1 cellular context compared by ENCODE assay signal in the genomic region with DNA sequence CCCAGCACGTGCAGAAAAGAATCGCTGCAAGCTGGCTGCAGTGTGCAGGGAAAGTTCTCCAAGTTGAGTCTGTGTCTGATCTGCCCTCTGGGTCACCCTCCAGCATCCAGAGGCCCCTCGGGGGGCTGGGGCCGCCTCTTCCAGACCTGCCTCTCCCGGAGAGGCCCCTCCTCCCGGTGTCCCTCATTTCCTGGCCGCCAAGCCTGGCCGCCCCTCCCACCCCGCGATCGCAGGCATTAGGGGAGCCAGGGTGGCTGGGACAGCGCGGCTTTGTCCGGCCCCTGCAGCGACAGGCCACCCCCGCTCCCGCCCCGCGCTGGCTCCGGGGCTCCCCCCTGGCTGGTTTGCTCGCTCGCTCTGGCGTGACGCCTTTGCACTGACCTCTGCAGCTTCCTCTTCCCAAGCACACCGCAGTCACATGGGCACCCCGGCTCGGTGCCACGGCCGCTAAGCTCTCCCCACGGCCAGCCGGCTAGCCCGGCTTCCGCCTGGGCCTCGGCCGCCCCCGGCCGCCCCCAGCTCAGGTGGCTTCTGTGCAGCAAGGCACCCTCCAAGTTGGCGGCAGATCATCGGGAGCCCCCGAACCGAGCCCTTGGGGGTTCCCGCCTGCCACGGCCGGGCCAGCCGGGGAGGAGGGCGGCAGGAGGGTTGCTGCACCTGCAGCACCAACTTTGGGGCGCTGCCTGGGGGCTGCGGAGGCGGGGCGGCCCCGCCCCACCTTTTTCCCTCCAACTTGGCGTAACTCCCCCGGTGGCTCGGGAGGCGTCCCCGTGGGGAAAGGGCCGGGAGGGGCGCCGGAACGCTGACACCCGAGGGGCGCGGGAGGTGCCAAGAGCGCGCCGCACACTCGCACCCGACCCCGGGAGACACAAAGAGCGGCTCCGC.
TF ChIP-seq lines count a peak whose summit lies in the region.

No MANE protein-coding gene starts in this region.

TF ChIP-seq in HepG2, 621 proteins besides CTCF, POLR2A, EP300 and RAD21 (continued from another document and continues in another):
- TF ChIP-seq, protein P1, sequence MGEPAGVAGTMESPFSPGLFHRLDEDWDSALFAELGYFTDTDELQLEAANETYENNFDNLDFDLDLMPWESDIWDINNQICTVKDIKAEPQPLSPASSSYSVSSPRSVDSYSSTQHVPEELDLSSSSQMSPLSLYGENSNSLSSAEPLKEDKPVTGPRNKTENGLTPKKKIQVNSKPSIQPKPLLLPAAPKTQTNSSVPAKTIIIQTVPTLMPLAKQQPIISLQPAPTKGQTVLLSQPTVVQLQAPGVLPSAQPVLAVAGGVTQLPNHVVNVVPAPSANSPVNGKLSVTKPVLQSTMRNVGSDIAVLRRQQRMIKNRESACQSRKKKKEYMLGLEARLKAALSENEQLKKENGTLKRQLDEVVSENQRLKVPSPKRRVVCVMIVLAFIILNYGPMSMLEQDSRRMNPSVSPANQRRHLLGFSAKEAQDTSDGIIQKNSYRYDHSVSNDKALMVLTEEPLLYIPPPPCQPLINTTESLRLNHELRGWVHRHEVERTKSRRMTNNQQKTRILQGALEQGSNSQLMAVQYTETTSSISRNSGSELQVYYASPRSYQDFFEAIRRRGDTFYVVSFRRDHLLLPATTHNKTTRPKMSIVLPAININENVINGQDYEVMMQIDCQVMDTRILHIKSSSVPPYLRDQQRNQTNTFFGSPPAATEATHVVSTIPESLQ (CRISPR knock-in tag; conservative IDR thresholded peaks at IDR 0.05) = no peak
- no peak for TF ChIP-seq HNRNPH1 (optimal IDR thresholded peaks at IDR 0.05; ENCODE audit: low read depth, low read length)
- no peak for TF ChIP-seq ATF7 (IDR thresholded peaks at IDR 0.05)
- TF ChIP-seq ATF7 (CRISPR knock-in tag; IDR thresholded peaks at IDR 0.05) = peak; percentile 71; the same call in 1 of the 2 replicates
- no peak for TF ChIP-seq CHD4 (IDR thresholded peaks at IDR 0.05; ENCODE audit: borderline replicate concordance, low read length)
- TF ChIP-seq ZFP82 (CRISPR knock-in tag; IDR thresholded peaks at IDR 0.05; ENCODE audit: borderline replicate concordance) = peak; percentile 89; the same call in 1 of the 2 replicates
- TF ChIP-seq ZNF121 (CRISPR knock-in tag; IDR thresholded peaks at IDR 0.05) = no peak
- TF ChIP-seq ZMYM3 (CRISPR knock-in tag; IDR thresholded peaks at IDR 0.05) = peak; percentile 59; the same call in 1 of the 2 replicates
- TF ChIP-seq ZNF232 (CRISPR knock-in tag; IDR thresholded peaks at IDR 0.05; ENCODE audit: borderline replicate concordance) = peak; percentile 84; the same call in 1 of the 2 replicates
- no peak; the same call in 1 of the 2 replicates for TF ChIP-seq ZNF776 (CRISPR knock-in tag; IDR thresholded peaks at IDR 0.05)
- no peak for TF ChIP-seq TOE1 (CRISPR knock-in tag; IDR thresholded peaks at IDR 0.05)
- TF ChIP-seq GLI4 (CRISPR knock-in tag; IDR thresholded peaks at IDR 0.05; ENCODE audit: borderline replicate concordance) = no peak
- TF ChIP-seq ZNF792 (CRISPR knock-in tag; IDR thresholded peaks at IDR 0.05) = peak; percentile 56; the same call in 1 of the 2 replicates
- no peak for TF ChIP-seq RAD51 (IDR thresholded peaks at IDR 0.05; ENCODE audit: borderline replicate concordance)
- TF ChIP-seq, protein P2, sequence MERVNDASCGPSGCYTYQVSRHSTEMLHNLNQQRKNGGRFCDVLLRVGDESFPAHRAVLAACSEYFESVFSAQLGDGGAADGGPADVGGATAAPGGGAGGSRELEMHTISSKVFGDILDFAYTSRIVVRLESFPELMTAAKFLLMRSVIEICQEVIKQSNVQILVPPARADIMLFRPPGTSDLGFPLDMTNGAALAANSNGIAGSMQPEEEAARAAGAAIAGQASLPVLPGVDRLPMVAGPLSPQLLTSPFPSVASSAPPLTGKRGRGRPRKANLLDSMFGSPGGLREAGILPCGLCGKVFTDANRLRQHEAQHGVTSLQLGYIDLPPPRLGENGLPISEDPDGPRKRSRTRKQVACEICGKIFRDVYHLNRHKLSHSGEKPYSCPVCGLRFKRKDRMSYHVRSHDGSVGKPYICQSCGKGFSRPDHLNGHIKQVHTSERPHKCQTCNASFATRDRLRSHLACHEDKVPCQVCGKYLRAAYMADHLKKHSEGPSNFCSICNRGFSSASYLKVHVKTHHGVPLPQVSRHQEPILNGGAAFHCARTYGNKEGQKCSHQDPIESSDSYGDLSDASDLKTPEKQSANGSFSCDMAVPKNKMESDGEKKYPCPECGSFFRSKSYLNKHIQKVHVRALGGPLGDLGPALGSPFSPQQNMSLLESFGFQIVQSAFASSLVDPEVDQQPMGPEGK (CRISPR knock-in tag; IDR thresholded peaks at IDR 0.05) = peak; percentile 93; the same call in 1 of the 2 replicates
- peak; percentile 46 for TF ChIP-seq RBM39 (IDR thresholded peaks at IDR 0.05; ENCODE audit: low read depth, low read length, poor library complexity, severe bottlenecking)
- no peak for TF ChIP-seq ASH2L (IDR thresholded peaks at IDR 0.05; ENCODE audit: insufficient read length, low read depth, low read length)
- TF ChIP-seq, protein P3, sequence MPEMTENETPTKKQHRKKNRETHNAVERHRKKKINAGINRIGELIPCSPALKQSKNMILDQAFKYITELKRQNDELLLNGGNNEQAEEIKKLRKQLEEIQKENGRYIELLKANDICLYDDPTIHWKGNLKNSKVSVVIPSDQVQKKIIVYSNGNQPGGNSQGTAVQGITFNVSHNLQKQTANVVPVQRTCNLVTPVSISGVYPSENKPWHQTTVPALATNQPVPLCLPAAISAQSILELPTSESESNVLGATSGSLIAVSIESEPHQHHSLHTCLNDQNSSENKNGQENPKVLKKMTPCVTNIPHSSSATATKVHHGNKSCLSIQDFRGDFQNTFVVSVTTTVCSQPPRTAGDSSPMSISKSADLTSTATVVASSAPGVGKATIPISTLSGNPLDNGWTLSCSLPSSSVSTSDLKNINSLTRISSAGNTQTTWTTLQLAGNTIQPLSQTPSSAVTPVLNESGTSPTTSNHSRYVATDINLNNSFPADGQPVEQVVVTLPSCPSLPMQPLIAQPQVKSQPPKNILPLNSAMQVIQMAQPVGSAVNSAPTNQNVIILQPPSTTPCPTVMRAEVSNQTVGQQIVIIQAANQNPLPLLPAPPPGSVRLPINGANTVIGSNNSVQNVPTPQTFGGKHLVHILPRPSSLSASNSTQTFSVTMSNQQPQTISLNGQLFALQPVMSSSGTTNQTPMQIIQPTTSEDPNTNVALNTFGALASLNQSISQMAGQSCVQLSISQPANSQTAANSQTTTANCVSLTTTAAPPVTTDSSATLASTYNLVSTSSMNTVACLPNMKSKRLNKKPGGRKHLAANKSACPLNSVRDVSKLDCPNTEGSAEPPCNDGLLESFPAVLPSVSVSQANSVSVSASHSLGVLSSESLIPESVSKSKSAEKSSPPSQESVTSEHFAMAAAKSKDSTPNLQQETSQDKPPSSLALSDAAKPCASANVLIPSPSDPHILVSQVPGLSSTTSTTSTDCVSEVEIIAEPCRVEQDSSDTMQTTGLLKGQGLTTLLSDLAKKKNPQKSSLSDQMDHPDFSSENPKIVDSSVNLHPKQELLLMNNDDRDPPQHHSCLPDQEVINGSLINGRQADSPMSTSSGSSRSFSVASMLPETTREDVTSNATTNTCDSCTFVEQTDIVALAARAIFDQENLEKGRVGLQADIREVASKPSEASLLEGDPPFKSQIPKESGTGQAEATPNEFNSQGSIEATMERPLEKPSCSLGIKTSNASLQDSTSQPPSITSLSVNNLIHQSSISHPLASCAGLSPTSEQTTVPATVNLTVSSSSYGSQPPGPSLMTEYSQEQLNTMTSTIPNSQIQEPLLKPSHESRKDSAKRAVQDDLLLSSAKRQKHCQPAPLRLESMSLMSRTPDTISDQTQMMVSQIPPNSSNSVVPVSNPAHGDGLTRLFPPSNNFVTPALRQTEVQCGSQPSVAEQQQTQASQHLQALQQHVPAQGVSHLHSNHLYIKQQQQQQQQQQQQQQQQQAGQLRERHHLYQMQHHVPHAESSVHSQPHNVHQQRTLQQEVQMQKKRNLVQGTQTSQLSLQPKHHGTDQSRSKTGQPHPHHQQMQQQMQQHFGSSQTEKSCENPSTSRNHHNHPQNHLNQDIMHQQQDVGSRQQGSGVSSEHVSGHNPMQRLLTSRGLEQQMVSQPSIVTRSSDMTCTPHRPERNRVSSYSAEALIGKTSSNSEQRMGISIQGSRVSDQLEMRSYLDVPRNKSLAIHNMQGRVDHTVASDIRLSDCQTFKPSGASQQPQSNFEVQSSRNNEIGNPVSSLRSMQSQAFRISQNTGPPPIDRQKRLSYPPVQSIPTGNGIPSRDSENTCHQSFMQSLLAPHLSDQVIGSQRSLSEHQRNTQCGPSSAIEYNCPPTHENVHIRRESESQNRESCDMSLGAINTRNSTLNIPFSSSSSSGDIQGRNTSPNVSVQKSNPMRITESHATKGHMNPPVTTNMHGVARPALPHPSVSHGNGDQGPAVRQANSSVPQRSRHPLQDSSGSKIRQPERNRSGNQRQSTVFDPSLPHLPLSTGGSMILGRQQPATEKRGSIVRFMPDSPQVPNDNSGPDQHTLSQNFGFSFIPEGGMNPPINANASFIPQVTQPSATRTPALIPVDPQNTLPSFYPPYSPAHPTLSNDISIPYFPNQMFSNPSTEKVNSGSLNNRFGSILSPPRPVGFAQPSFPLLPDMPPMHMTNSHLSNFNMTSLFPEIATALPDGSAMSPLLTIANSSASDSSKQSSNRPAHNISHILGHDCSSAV (CRISPR knock-in tag; IDR thresholded peaks at IDR 0.05; ENCODE audit: borderline replicate concordance) = no peak
- no peak for TF ChIP-seq MYNN (CRISPR knock-in tag; IDR thresholded peaks at IDR 0.05; ENCODE audit: low read depth)
- TF ChIP-seq, protein P4, sequence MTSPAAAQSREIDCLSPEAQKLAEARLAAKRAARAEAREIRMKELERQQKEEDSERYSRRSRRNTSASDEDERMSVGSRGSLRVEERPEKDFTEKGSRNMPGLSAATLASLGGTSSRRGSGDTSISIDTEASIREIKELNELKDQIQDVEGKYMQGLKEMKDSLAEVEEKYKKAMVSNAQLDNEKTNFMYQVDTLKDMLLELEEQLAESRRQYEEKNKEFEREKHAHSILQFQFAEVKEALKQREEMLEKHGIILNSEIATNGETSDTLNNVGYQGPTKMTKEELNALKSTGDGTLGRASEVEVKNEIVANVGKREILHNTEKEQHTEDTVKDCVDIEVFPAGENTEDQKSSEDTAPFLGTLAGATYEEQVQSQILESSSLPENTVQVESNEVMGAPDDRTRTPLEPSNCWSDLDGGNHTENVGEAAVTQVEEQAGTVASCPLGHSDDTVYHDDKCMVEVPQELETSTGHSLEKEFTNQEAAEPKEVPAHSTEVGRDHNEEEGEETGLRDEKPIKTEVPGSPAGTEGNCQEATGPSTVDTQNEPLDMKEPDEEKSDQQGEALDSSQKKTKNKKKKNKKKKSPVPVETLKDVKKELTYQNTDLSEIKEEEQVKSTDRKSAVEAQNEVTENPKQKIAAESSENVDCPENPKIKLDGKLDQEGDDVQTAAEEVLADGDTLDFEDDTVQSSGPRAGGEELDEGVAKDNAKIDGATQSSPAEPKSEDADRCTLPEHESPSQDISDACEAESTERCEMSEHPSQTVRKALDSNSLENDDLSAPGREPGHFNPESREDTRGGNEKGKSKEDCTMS (CRISPR knock-in tag; conservative IDR thresholded peaks at IDR 0.05) = no peak
- peak; percentile 15; the same call in 1 of the 2 replicates for TF ChIP-seq HMG20A (CRISPR knock-in tag; IDR thresholded peaks at IDR 0.05; ENCODE audit: borderline replicate concordance)
- TF ChIP-seq FOXC1 (CRISPR knock-in tag; IDR thresholded peaks at IDR 0.05; ENCODE audit: borderline replicate concordance) = peak; percentile 86; the same call in 1 of the 2 replicates
- TF ChIP-seq ZBTB21 (CRISPR knock-in tag; IDR thresholded peaks at IDR 0.05) = no peak
- TF ChIP-seq, protein P5, sequence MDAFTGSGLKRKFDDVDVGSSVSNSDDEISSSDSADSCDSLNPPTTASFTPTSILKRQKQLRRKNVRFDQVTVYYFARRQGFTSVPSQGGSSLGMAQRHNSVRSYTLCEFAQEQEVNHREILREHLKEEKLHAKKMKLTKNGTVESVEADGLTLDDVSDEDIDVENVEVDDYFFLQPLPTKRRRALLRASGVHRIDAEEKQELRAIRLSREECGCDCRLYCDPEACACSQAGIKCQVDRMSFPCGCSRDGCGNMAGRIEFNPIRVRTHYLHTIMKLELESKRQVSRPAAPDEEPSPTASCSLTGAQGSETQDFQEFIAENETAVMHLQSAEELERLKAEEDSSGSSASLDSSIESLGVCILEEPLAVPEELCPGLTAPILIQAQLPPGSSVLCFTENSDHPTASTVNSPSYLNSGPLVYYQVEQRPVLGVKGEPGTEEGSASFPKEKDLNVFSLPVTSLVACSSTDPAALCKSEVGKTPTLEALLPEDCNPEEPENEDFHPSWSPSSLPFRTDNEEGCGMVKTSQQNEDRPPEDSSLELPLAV (CRISPR knock-in tag; conservative IDR thresholded peaks at IDR 0.05; ENCODE audit: low read depth) = no peak
- TF ChIP-seq RFX3 (CRISPR knock-in tag; IDR thresholded peaks at IDR 0.05) = no peak
- TF ChIP-seq PHF20 (CRISPR knock-in tag; IDR thresholded peaks at IDR 0.05) = peak; percentile 63
- no peak for TF ChIP-seq SATB2 (CRISPR knock-in tag; IDR thresholded peaks at IDR 0.05)
- TF ChIP-seq, protein P6, sequence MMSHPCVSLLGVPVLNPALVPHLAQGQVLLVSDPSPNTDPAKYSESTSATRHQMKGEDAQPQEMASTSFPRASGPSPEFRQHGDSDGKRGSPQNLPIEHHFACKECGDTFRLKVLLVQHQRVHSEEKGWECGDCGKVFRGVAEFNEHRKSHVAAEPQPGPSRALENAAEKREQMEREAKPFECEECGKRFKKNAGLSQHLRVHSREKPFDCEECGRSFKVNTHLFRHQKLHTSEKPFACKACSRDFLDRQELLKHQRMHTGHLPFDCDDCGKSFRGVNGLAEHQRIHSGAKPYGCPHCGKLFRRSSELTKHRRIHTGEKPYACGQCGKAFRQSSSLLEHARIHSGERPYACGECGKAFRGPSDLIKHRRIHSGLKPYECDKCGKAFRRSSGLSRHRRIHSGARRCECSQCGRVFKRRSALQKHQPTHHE (CRISPR knock-in tag; IDR thresholded peaks at IDR 0.05; ENCODE audit: borderline replicate concordance) = peak; percentile 37; the same call in 1 of the 2 replicates
- peak; percentile 75; the same call in 1 of the 2 replicates for TF ChIP-seq HDAC2 (CRISPR knock-in tag; IDR thresholded peaks at IDR 0.05)
- 0 out of 2 replicates have a peak, but pooled peaks have one; percentile 49 for TF ChIP-seq ZSCAN22 (CRISPR knock-in tag; IDR thresholded peaks at IDR 0.05)
- TF ChIP-seq KAT2B (IDR thresholded peaks at IDR 0.05; ENCODE audit: borderline replicate concordance, low read depth, low read length) = no peak
- no peak for TF ChIP-seq TCF7L2 (IDR thresholded peaks at IDR 0.05; ENCODE audit: low read depth, low read length)
- peak; percentile 51; the same call in 1 of the 2 replicates for TF ChIP-seq ELF4 (CRISPR knock-in tag; IDR thresholded peaks at IDR 0.05; ENCODE audit: borderline replicate concordance)
- no peak for TF ChIP-seq JARID2 (CRISPR knock-in tag; IDR thresholded peaks at IDR 0.05; ENCODE audit: insufficient replicate concordance)
- TF ChIP-seq MEIS2 (CRISPR knock-in tag; IDR thresholded peaks at IDR 0.05) = peak; percentile 49; the same call in 1 of the 2 replicates
- TF ChIP-seq ZSCAN30 (CRISPR knock-in tag; IDR thresholded peaks at IDR 0.05) = peak; percentile 18; the same call in 1 of the 2 replicates
- no peak for TF ChIP-seq FOXK2 (IDR thresholded peaks at IDR 0.05)
- TF ChIP-seq HHEX (CRISPR knock-in tag; IDR thresholded peaks at IDR 0.05) = no peak
- TF ChIP-seq, protein P7, sequence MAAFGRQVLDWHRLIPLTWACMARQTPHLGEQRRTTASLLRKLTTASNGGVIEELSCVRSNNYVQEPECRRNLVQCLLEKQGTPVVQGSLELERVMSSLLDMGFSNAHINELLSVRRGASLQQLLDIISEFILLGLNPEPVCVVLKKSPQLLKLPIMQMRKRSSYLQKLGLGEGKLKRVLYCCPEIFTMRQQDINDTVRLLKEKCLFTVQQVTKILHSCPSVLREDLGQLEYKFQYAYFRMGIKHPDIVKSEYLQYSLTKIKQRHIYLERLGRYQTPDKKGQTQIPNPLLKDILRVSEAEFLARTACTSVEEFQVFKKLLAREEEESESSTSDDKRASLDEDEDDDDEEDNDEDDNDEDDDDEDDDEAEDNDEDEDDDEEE (CRISPR knock-in tag; IDR thresholded peaks at IDR 0.05) = peak; percentile 32; the same call in 1 of the 2 replicates
- TF ChIP-seq ISL2 (CRISPR knock-in tag; IDR thresholded peaks at IDR 0.05) = peak; percentile 48
